ENCODE assay signal across 30 cellular contexts in the genomic region with DNA sequence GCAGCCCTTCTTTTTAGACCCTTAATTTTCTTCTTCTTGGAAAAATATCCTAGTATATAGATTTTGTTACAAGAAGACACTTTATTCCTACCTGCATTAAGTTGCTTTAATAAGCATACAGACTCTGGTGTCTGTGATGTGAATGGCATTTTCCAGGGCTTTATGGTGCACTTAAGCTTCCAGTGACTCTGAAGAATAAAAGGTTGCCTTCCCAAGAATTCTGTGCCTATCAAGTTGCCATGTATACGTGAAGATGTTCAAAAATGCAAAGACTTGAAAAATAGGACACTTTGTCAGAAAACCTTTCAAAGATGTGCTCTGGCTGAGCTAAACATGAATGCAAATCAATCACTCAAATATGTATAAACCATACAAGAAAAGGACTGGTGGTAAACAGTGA.
"Had no signal": no experiment of that assay in that cellular context is flagged by ENCODE, and none has a peak within 500 bp of the region (broad histone marks: within the 10 kb centered on the region; RNA-seq: fewer than 3 reads in every experiment).

No MANE protein-coding gene starts in this region.

- H3K36me3 ChIP-seq: adrenal gland, ascending aorta, brain microvascular endothelial cell, breast epithelium, cardiac muscle cell had no signal

- H3K9me3 ChIP-seq: adrenal gland, ascending aorta, body of pancreas, breast epithelium had no signal

- H3K27ac ChIP-seq: adrenal gland, ascending aorta, body of pancreas, brain microvascular endothelial cell, breast epithelium, cardiac muscle cell had no signal

- DNase-seq: activated effector memory CD4-positive, alpha-beta T cell treated with anti-CD3 and anti-CD28 coated beads, Interleukin-2, amount 50 U/mL, for 16 hours; activated effector memory CD4-positive, alpha-beta T cell treated with Interleukin-2 at 50 U/mL for 16 hours; activated gamma-delta T cell; activated gamma-delta T cell treated with Interleukin-2 at 50 U/mL for 16 hours; activated naive CD4-positive, alpha-beta T cell; activated naive CD4-positive, alpha-beta T cell treated with anti-CD3 and anti-CD28 coated beads for 36 hours; activated naive CD4-positive, alpha-beta T cell treated with anti-CD3 and anti-CD28 coated beads, Interleukin-2, amount 10 ng/mL, durations not matched to agents 7 days and 5 days; activated naive CD4-positive, alpha-beta T cell treated with anti-CD3 and anti-CD28 coated beads, Interleukin-2, amount 50 U/mL, for 16 hours; activated naive CD4-positive, alpha-beta T cell treated with Interleukin-2 at 50 U/mL for 16 hours; activated naive CD8-positive, alpha-beta T cell treated with anti-CD3 and anti-CD28 coated beads for 36 hours; activated naive CD8-positive, alpha-beta T cell treated with anti-CD3 and anti-CD28 coated beads, Interleukin-2, amount 10 ng/mL, durations not matched to agents 7 days and 5 days; activated naive CD8-positive, alpha-beta T cell treated with anti-CD3 and anti-CD28 coated beads, Interleukin-2, amount 50 U/mL, for 24 hours; activated T-cell treated with anti-CD3 and anti-CD28 coated beads, Interleukin-2, amount 50 U/mL, for 1 hour; activated T-cell treated with anti-CD3 and anti-CD28 coated beads, Interleukin-2, amount 50 U/mL, for 24 hours; activated T-cell treated with anti-CD3 and anti-CD28 coated beads, Interleukin-2, amount 50 U/mL, for 4 hours; activated T-cell treated with anti-CD3 and anti-CD28 coated beads, Interleukin-2, amount 50 U/mL, for 48 hours; activated T-cell treated with anti-CD3 and anti-CD28 coated beads, Interleukin-2, amount 50 U/mL, for 72 hours; adrenal gland; amniotic stem cell; amygdala; anterior cingulate cortex; aorta; body of pancreas; brain microvascular endothelial cell; caudate nucleus; central memory CD4-positive, alpha-beta T cell; cerebellar nuclear complex had no signal

- H3K27me3 ChIP-seq: adrenal gland, ascending aorta, body of pancreas, brain microvascular endothelial cell, breast epithelium, cardiac muscle cell had no signal

- H3K4me3 ChIP-seq: adrenal gland, ascending aorta, body of pancreas, breast epithelium, cardiac muscle cell had no signal
